17 cellular contexts compared by ENCODE assay signal in the genomic region with DNA sequence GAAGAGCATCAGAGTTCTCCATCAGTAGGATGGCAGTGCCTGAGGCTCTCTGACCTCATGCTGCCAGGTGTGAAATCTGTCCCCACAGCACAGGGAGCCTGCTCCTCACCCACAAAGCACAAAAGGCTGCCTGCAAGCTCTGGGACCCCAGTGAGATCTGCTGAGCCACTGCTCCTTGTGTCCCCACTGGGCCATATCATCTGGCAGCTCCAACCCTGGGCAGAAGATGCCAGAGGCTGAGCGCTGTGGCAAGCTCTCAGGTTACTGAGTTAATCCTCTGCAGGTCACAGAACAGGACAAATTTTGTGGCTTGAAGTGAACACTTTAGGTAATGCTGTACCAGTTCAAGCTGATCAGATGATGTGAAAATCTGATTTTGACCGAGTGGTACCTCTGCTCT. TPM values are rescaled to one million over a fixed set of nuclear protein-coding genes. Genes with fewer than 3 reads are reported as not detected.
A peak's percentile ranks its signal among the peaks of the same experiment; 100 is the strongest.
DNase-seq lines count a peak whose midpoint lies in the region; ATAC-seq and TF ChIP-seq lines count a peak whose summit lies in the region.
"Had no signal": no experiment of that assay in that cellular context is flagged by ENCODE, and none has a peak within 500 bp of the region (broad histone marks: within the 10 kb centered on the region; RNA-seq: fewer than 3 reads in every experiment).

No MANE protein-coding gene starts in this region.

- TF ChIP-seq CTCF in endodermal cell (conservative IDR thresholded peaks at IDR 0.05) (no peak), spleen (IDR thresholded peaks at IDR 0.05 in 8 of 11, conservative IDR thresholded peaks at IDR 0.05 in 3 of 11) (no peak)

- no peak overlapping the region for H3K9ac ChIP-seq in endodermal cell (ENCODE audit: extremely low read depth, low read length, poor library complexity, severe bottlenecking)
- peak overlapping the region; percentile 36 for H3K9ac ChIP-seq in mesenchymal stem cell (ENCODE audit: low read length)

- 92 to 100% methylated on average over 2 of the region's 2 CpGs for WGBS in endodermal cell (ENCODE audit: insufficient coverage in 1 of 2, insufficient read length in 1 of 2), 2 experiments
- WGBS in mesenchymal stem cell, result 94% methylated on average over 2 of the region's 2 CpGs
- WGBS in spleen, 5 donors, result 90 to 99% (median 98%) methylated on average over 2 of the region's 2 CpGs

- H3K36me3 ChIP-seq in endodermal cell (ENCODE audit: control insufficient read depth, insufficient read depth, low read length) (peaks cover 11% of the 10 kb centered on the region), mesenchymal stem cell (ENCODE audit: control insufficient read depth in 1 of 2, insufficient read depth in 2 of 2, low read depth in 1 of 2, low read length in 2 of 2) (peaks cover 13 to 33% of the 10 kb centered on the region in 2 experiments), spleen (peaks cover 0 to 88% (median 13%) of the 10 kb centered on the region in 6 donors)
- peaks cover 0 to 24% (median 5%) of the 10 kb centered on the region in 3 experiments for H3K36me3 ChIP-seq in naive thymus-derived CD4-positive, alpha-beta T cell (ENCODE audit: control insufficient read depth in 2 of 3, insufficient read depth in 3 of 3, low read length in 3 of 3)

- POLR2A ChIA-PET in naive thymus-derived CD4-positive, alpha-beta T cell (lab: Charles Lee), result interaction anchor here (3.6 kb wide), 1 partner anchor 10 kb away, joined by 18 read pairs; no protein-coding TSS in a partner anchor

- no peak overlapping the region for H3K14ac ChIP-seq in mesenchymal stem cell (ENCODE audit: low read length in 2 of 2)

- intact Hi-C loops in spleen (cut with DNase I; ENCODE audit: low total_unique reads), result no loop called here
- intact Hi-C loops in naive thymus-derived CD4-positive, alpha-beta T cell (cut with micrococcal nuclease), result no loop called here

- H3K9me3 Mint-ChIP-seq in endodermal cell, result no peaks in the 10 kb centered on the region
- no peaks in the 10 kb centered on the region for H3K9me3 Mint-ChIP-seq in naive thymus-derived CD4-positive, alpha-beta T cell
- H3K9me3 Mint-ChIP-seq: activated T-helper 17 cell treated with anti-CD3 and anti-CD28 coated beads, Interleukin-2, amount 50 U/mL, for 72 hours; immature natural killer cell had no signal

- no peak overlapping the region for H3K4me3 Mint-ChIP-seq in endodermal cell
- no peak overlapping the region for H3K4me3 Mint-ChIP-seq in naive thymus-derived CD4-positive, alpha-beta T cell
- H3K4me3 Mint-ChIP-seq: activated T-helper 17 cell treated with anti-CD3 and anti-CD28 coated beads, Interleukin-2, amount 50 U/mL, for 72 hours; immature natural killer cell had no signal

- H2BK120ac ChIP-seq in mesenchymal stem cell (ENCODE audit: low read depth, low read length), result no peak overlapping the region

- no peak overlapping the region for H4K8ac ChIP-seq in mesenchymal stem cell (ENCODE audit: low read length)

- peaks cover 13% of the 10 kb centered on the region for H3K36me3 Mint-ChIP-seq in endodermal cell (ENCODE audit: low read depth)
- peaks cover 5 to 19% (median 10%) of the 10 kb centered on the region in 5 donors for H3K36me3 Mint-ChIP-seq in naive thymus-derived CD4-positive, alpha-beta T cell

- H3K4me3 ChIP-seq in endodermal cell (ENCODE audit: low read length), result no peak overlapping the region
- H3K4me3 ChIP-seq in mesenchymal stem cell (ENCODE audit: insufficient read depth in 1 of 2, low read depth in 1 of 2, low read length in 2 of 2), result no peak overlapping the region
- no peak overlapping the region for H3K4me3 ChIP-seq in spleen
- no peak overlapping the region for H3K4me3 ChIP-seq in naive thymus-derived CD4-positive, alpha-beta T cell (ENCODE audit: low read length)

- no peak overlapping the region for H3K4me2 ChIP-seq in mesenchymal stem cell (ENCODE audit: low read length, poor library complexity, severe bottlenecking)

- H2BK15ac ChIP-seq in mesenchymal stem cell (ENCODE audit: low read depth, poor library complexity, severe bottlenecking), result no peak overlapping the region

- H3K4me1 ChIP-seq in endodermal cell (ENCODE audit: control insufficient read depth, insufficient read depth, low read length) (peaks cover 8% of the 10 kb centered on the region), mesenchymal stem cell (ENCODE audit: control insufficient read depth, insufficient read depth, low read depth, low read length) (peaks cover 6% of the 10 kb centered on the region), spleen (peaks cover 24 to 68% (median 47%) of the 10 kb centered on the region in 6 donors)
- no peaks in the 10 kb centered on the region for H3K4me1 ChIP-seq in naive thymus-derived CD4-positive, alpha-beta T cell (ENCODE audit: control insufficient read depth in 2 of 2, insufficient read depth in 2 of 2, low read length in 2 of 2)

- no peak overlapping the region for H3K27ac ChIP-seq in endodermal cell (ENCODE audit: low read depth, low read length)
- no peak overlapping the region for H3K27ac ChIP-seq in mesenchymal stem cell (ENCODE audit: low read length, poor library complexity, severe bottlenecking)
- peak overlapping the region in 6 of 8 donors; percentile 78 to 90 (median 84) for H3K27ac ChIP-seq in spleen
- no peak overlapping the region for H3K27ac ChIP-seq in naive thymus-derived CD4-positive, alpha-beta T cell (ENCODE audit: low read depth, low read length)
- H3K27ac ChIP-seq: foreskin keratinocyte had no signal

- no peaks in the 10 kb centered on the region for H3K79me1 ChIP-seq in mesenchymal stem cell (replicated peaks; ENCODE audit: low read length, poor library complexity, severe bottlenecking)

- no peak overlapping the region for H2BK12ac ChIP-seq in mesenchymal stem cell (ENCODE audit: low read length in 2 of 2)

- no peak overlapping the region for H2AK5ac ChIP-seq in mesenchymal stem cell (ENCODE audit: low read length, severe bottlenecking)

- CTCF ChIA-PET in naive thymus-derived CD4-positive, alpha-beta T cell (lab: Charles Lee), result no interaction called here

- no peak overlapping the region for H3K27ac Mint-ChIP-seq in endodermal cell
- H3K27ac Mint-ChIP-seq in naive thymus-derived CD4-positive, alpha-beta T cell, result no peak overlapping the region
- H3K27ac Mint-ChIP-seq: activated T-helper 17 cell treated with anti-CD3 and anti-CD28 coated beads, Interleukin-2, amount 50 U/mL, for 72 hours; immature natural killer cell had no signal

- no peaks in the 10 kb centered on the region for H3K27me3 Mint-ChIP-seq in endodermal cell (ENCODE audit: insufficient read depth)
- no peaks in the 10 kb centered on the region for H3K27me3 Mint-ChIP-seq in naive thymus-derived CD4-positive, alpha-beta T cell
- H3K27me3 Mint-ChIP-seq: activated T-helper 17 cell treated with anti-CD3 and anti-CD28 coated beads, Interleukin-2, amount 50 U/mL, for 72 hours had no signal

- no peak for ATAC-seq in GM19351 (IDR thresholded peaks at IDR 0.05; ENCODE audit: unreplicated experiment)
- ATAC-seq in naive thymus-derived CD4-positive, alpha-beta T cell, result no peak
- ATAC-seq: activated T-helper 17 cell treated with anti-CD3 and anti-CD28 coated beads, Interleukin-2, amount 50 U/mL, for 72 hours; foreskin keratinocyte had no signal

- DNase-seq in NCI-H524 (lab: John Stamatoyannopoulos, UW) (peak; percentile 32 to 64), endodermal cell (peak; percentile 42), mesenchymal stem cell (no peak), spleen (no peak), COLO668 (lab: John Stamatoyannopoulos, UW; ENCODE audit: unreplicated experiment) (no peak), NCI-H1694 treated with DMSO at 0.1 percent for 48 hours (lab: John Stamatoyannopoulos, UW) (no peak)
- no peak for DNase-seq in naive thymus-derived CD4-positive, alpha-beta T cell
- DNase-seq: activated CD4-positive, alpha-beta T cell treated with anti-CD3 and anti-CD28 coated beads for 4 hours; DND-41; effector CD8-positive, alpha-beta T cell; foreskin keratinocyte; immature natural killer cell; NCI-H1048; NCI-H510A; stimulated activated CD4-positive, alpha-beta T cell treated with anti-CD3 and anti-CD28 coated beads, Interleukin-12 subunit alpha, Interleukin-12 subunit beta, amount 100 ng/mL, for 4 hours had no signal

- no peak overlapping the region for H2AFZ ChIP-seq in mesenchymal stem cell (ENCODE audit: low read depth, low read length)

- no peaks in the 10 kb centered on the region for H3K27me3 ChIP-seq in endodermal cell (ENCODE audit: control insufficient read depth, insufficient read depth, low read length, poor library complexity, severe bottlenecking)
- H3K27me3 ChIP-seq in mesenchymal stem cell (ENCODE audit: control insufficient read depth in 1 of 2, insufficient read depth in 1 of 2, low read length in 2 of 2), result no peaks in the 10 kb centered on the region
- H3K27me3 ChIP-seq in spleen (replicated peaks in 1 of 7), result no peaks in the 10 kb centered on the region
- no peaks in the 10 kb centered on the region for H3K27me3 ChIP-seq in naive thymus-derived CD4-positive, alpha-beta T cell (ENCODE audit: control insufficient read depth in 2 of 2, insufficient read depth in 2 of 2, low read length in 2 of 2)
- H3K27me3 ChIP-seq: foreskin keratinocyte had no signal

- no peak overlapping the region for H3K18ac ChIP-seq in mesenchymal stem cell (ENCODE audit: low read depth in 1 of 2, low read length in 2 of 2)

- peaks cover 21% of the 10 kb centered on the region for H3K4me1 Mint-ChIP-seq in endodermal cell
- H3K4me1 Mint-ChIP-seq in naive thymus-derived CD4-positive, alpha-beta T cell, result peaks cover 0 to 3% (median 0%) of the 10 kb centered on the region in 7 donors
- H3K4me1 Mint-ChIP-seq: activated T-helper 17 cell treated with anti-CD3 and anti-CD28 coated beads, Interleukin-2, amount 50 U/mL, for 72 hours; immature natural killer cell had no signal

- H2BK5ac ChIP-seq in mesenchymal stem cell (ENCODE audit: low read depth, low read length, poor library complexity, severe bottlenecking), result no peak overlapping the region

- H3K23ac ChIP-seq in mesenchymal stem cell (ENCODE audit: low read length in 2 of 2), result no peak overlapping the region

- TF ChIP-seq POLR2A in spleen (IDR thresholded peaks at IDR 0.05), result no peak

- H3K9me3 ChIP-seq in endodermal cell (ENCODE audit: control insufficient read depth, low read length) (no peaks in the 10 kb centered on the region), mesenchymal stem cell (ENCODE audit: control insufficient read depth, low read length) (no peaks in the 10 kb centered on the region), spleen (no peaks in the 10 kb centered on the region)
- H3K9me3 ChIP-seq in naive thymus-derived CD4-positive, alpha-beta T cell (ENCODE audit: control insufficient read depth in 2 of 3, low read length in 3 of 3), result no peaks in the 10 kb centered on the region

- no peak overlapping the region for H3K4ac ChIP-seq in mesenchymal stem cell (ENCODE audit: low read depth in 1 of 2, low read length in 2 of 2)

- H4K91ac ChIP-seq in mesenchymal stem cell (ENCODE audit: low read length), result no peak overlapping the region

RNA-seq across cellular contexts. Expression of a gene that starts 26.7 kb away (rescaled TPM):
- total RNA-seq in endodermal cell (10 to 100 TPM in 1 of 2 donors, 1 to 10 TPM in 1; 9.0 to 13.7 TPM), spleen (10 to 100 TPM; 34.5 to 65.4 (median 47.2) TPM)
- polyA plus RNA-seq in endodermal cell (2013, experiment 1 of 2), result 3.0 TPM
- 3.6 TPM for polyA plus RNA-seq in endodermal cell (2013, experiment 2 of 2)
- polyA plus RNA-seq in mesenchymal stem cell (2013, experiment 1 of 2), result 2.8 TPM
- polyA plus RNA-seq in mesenchymal stem cell (2013, experiment 2 of 2), result 3.3 TPM
- 1 to 10 TPM; 3.1 to 6.2 (median 3.7) TPM for polyA plus RNA-seq in spleen
- 100 to 1,000 TPM in 1 of 5 experiments, 10 to 100 TPM in 4; 52.6 to 110 (median 62.9) TPM for total RNA-seq in naive thymus-derived CD4-positive, alpha-beta T cell
- 10 to 100 TPM; 15.7 to 19.7 TPM for polyA plus RNA-seq in naive thymus-derived CD4-positive, alpha-beta T cell

Comparison
In these comparisons a context has a peak if more than half of its experiments do, and no peak if none do; other contexts are left out.
1. DNase-seq: peak in NCI-H524 (2 of 2) and endodermal cell (single experiment); none in mesenchymal stem cell (single experiment), spleen (single experiment), COLO668 (single experiment), NCI-H1694 treated with DMSO at 0.1 percent for 48 hours (single experiment) and naive thymus-derived CD4-positive, alpha-beta T cell (0 of 9).
2. H3K27ac ChIP-seq: peak in spleen (6 of 8); none in endodermal cell (single experiment), mesenchymal stem cell (single experiment) and naive thymus-derived CD4-positive, alpha-beta T cell (single experiment).